14 cellular contexts compared by ENCODE assay signal in the genomic region with DNA sequence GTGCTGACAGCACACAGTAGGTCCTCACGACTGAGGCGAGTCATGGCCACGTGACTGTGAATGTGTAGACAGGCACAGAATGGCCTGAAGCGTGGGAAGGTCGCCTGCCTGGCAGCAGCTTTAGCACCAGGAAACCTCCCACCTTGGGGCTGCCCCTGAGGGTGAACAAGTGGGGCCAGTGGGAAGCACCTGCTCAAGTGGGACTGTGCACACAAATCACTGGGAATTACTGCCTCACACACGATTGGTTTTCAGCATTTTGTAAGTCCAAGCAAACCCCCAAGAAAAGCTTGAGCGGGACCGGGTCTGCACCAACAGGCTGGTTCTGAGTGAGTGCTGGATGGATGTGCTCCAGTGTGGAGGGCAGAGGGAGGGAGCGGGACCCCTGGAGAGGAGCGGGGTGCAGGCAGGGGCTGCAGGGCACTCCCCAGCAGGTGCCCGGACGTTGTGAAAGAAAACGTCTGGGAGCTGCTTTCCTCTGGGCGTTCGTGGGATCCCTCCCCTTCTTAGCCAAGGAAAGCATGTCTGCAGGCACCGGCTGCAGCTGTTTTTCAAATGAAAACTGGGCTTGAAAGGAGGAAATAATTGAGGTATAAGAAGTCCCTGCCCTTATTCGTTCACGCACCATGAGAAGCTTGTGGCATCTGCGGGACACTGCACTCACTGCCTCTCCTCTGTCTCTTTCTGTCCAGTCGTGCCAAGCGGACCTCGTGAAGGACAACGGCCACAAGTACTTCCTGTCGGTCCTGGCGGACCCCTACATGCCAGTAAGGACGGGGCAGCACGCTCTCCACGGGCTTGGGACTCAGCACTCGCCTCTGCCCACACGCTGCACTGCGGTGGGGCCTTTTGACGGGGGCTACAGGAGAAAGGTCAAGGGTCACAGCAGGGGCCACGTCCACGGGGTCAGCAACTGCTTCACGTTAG.
A peak's percentile ranks its signal among the peaks of the same experiment; 100 is the strongest.
DNase-seq lines count a peak whose midpoint lies in the region; ATAC-seq, FAIRE-seq and TF ChIP-seq lines count a peak whose summit lies in the region.
"Had no signal": no experiment of that assay in that cellular context is flagged by ENCODE, and none has a peak within 500 bp of the region (broad histone marks: within the 10 kb centered on the region; RNA-seq: fewer than 3 reads in every experiment).

No MANE protein-coding gene starts in this region.

- TF ChIP-seq CTCF in left ventricle myocardium inferior (IDR thresholded peaks at IDR 0.05; ENCODE audit: borderline replicate concordance) (no peak), right atrium auricular region (IDR thresholded peaks at IDR 0.05) (no peak), left lung (IDR thresholded peaks at IDR 0.05) (no peak)
- TF ChIP-seq CTCF in activated CD8-positive, alpha-beta T cell treated with anti-CD3 and anti-CD28 coated beads for 36 hours (IDR thresholded peaks at IDR 0.05), result no peak

- POLR2A ChIA-PET in activated CD8-positive, alpha-beta T cell treated with anti-CD3 and anti-CD28 coated beads for 36 hours (lab: Charles Lee), result interaction anchor here (0.8 to 1.6 kb wide), 3 partner anchors 9 to 23 kb away, joined by 3 to 7 read pairs (median 6); no protein-coding TSS in a partner anchor

- no peak overlapping the region for H3K4me3 ChIP-seq in left ventricle myocardium inferior
- no peak overlapping the region for H3K4me3 ChIP-seq in right atrium auricular region
- no peak overlapping the region for H3K4me3 ChIP-seq in left lung
- no peak overlapping the region for H3K4me3 ChIP-seq in effector memory CD4-positive, alpha-beta T cell (ENCODE audit: insufficient read depth, low read depth, low read length, poor library complexity, severe bottlenecking)
- H3K4me3 ChIP-seq in small intestine (ENCODE audit: low read depth in 1 of 2, low read length in 2 of 2), result no peak overlapping the region
- H3K4me3 ChIP-seq: SJSA1 had no signal

- no peak for FAIRE-seq in small intestine (lab: Jason Lieb, UNC)
- FAIRE-seq: H54 had no signal

- ATAC-seq in activated CD8-positive, alpha-beta T cell treated with anti-CD3 and anti-CD28 coated beads for 36 hours, result no peak
- no peak for ATAC-seq in left lung
- ATAC-seq in stimulated activated naive B cell treated with anti-CD40 and anti-IgM and Interleukin-4, amounts not matched to agents 10 μg/mL and 1 μg/mL and 100 μg/mL, for 72 hours (replicated peaks), result no peak
- no peak for ATAC-seq in GM18519 (IDR thresholded peaks at IDR 0.05; ENCODE audit: low FRiP score, unreplicated experiment)

- 81 to 91% (median 91%) methylated on average over 35 of the region's 35 CpGs for WGBS in small intestine, 3 donors

- H3K4me1 Mint-ChIP-seq in activated CD8-positive, alpha-beta T cell treated with anti-CD3 and anti-CD28 coated beads for 36 hours (ENCODE audit: low read depth), result peaks cover 41% of the 10 kb centered on the region
- H3K4me1 Mint-ChIP-seq in stimulated activated naive B cell treated with anti-CD40 and anti-IgM and Interleukin-4, amounts not matched to agents 10 μg/mL and 1 μg/mL and 100 μg/mL, for 72 hours, result peaks cover 27 to 29% of the 10 kb centered on the region in 2 donors

- H3K4me1 ChIP-seq in left ventricle myocardium inferior (peaks cover 13% of the 10 kb centered on the region), right atrium auricular region (no peaks in the 10 kb centered on the region), left lung (peaks cover 0 to 4% of the 10 kb centered on the region in 2 donors), small intestine (ENCODE audit: control insufficient read depth in 2 of 2, insufficient read depth in 1 of 2, low read depth in 1 of 2, low read length in 1 of 2) (no peaks in the 10 kb centered on the region)
- H3K4me1 ChIP-seq in effector memory CD4-positive, alpha-beta T cell (ENCODE audit: control insufficient read depth, insufficient read depth, low read length, poor library complexity, severe bottlenecking), result peaks cover 15% of the 10 kb centered on the region
- H3K4me1 ChIP-seq: SJSA1 had no signal

- H3K4me3 Mint-ChIP-seq in activated CD8-positive, alpha-beta T cell treated with anti-CD3 and anti-CD28 coated beads for 36 hours, result no peak overlapping the region
- peak overlapping the region in 1 of 2 donors; percentile 21 for H3K4me3 Mint-ChIP-seq in stimulated activated naive B cell treated with anti-CD40 and anti-IgM and Interleukin-4, amounts not matched to agents 10 μg/mL and 1 μg/mL and 100 μg/mL, for 72 hours
- H3K4me3 Mint-ChIP-seq: B cell had no signal

- H3K27me3 Mint-ChIP-seq in activated CD8-positive, alpha-beta T cell treated with anti-CD3 and anti-CD28 coated beads for 36 hours, result no peaks in the 10 kb centered on the region
- H3K27me3 Mint-ChIP-seq in stimulated activated naive B cell treated with anti-CD40 and anti-IgM and Interleukin-4, amounts not matched to agents 10 μg/mL and 1 μg/mL and 100 μg/mL, for 72 hours, result no peaks in the 10 kb centered on the region
- H3K27me3 Mint-ChIP-seq: B cell had no signal

- H3K36me3 ChIP-seq in left ventricle myocardium inferior, result peaks cover 53% of the 10 kb centered on the region
- peaks cover 31% of the 10 kb centered on the region for H3K36me3 ChIP-seq in right atrium auricular region
- H3K36me3 ChIP-seq in left lung, result peaks cover 0 to 54% of the 10 kb centered on the region in 2 donors
- peaks cover 21% of the 10 kb centered on the region for H3K36me3 ChIP-seq in effector memory CD4-positive, alpha-beta T cell (ENCODE audit: control insufficient read depth, insufficient read depth, low read length)
- peaks cover 5 to 9% of the 10 kb centered on the region in 2 donors for H3K36me3 ChIP-seq in small intestine (ENCODE audit: control insufficient read depth in 2 of 2, insufficient read depth in 2 of 2, low read length in 2 of 2)

- H3K9me3 ChIP-seq in left ventricle myocardium inferior (replicated peaks), result no peaks in the 10 kb centered on the region
- H3K9me3 ChIP-seq in right atrium auricular region, result no peaks in the 10 kb centered on the region
- no peaks in the 10 kb centered on the region for H3K9me3 ChIP-seq in left lung
- H3K9me3 ChIP-seq in effector memory CD4-positive, alpha-beta T cell (ENCODE audit: control insufficient read depth, low read length), result no peaks in the 10 kb centered on the region
- no peaks in the 10 kb centered on the region for H3K9me3 ChIP-seq in small intestine (ENCODE audit: control insufficient read depth, low read depth)
- H3K9me3 ChIP-seq: SJSA1 had no signal

- H3K36me3 Mint-ChIP-seq in activated CD8-positive, alpha-beta T cell treated with anti-CD3 and anti-CD28 coated beads for 36 hours (ENCODE audit: low read depth), result peaks cover 43% of the 10 kb centered on the region
- H3K36me3 Mint-ChIP-seq in stimulated activated naive B cell treated with anti-CD40 and anti-IgM and Interleukin-4, amounts not matched to agents 10 μg/mL and 1 μg/mL and 100 μg/mL, for 72 hours, result peaks cover 57 to 73% of the 10 kb centered on the region in 2 donors

- H3K27ac ChIP-seq in left ventricle myocardium inferior (replicated peaks) (no peak overlapping the region), right atrium auricular region (no peak overlapping the region), left lung (no peak overlapping the region), small intestine (ENCODE audit: low read depth in 1 of 2, low read length in 1 of 2) (no peak overlapping the region)
- no peak overlapping the region for H3K27ac ChIP-seq in effector memory CD4-positive, alpha-beta T cell (ENCODE audit: insufficient read depth, low read length, poor library complexity, severe bottlenecking)
- H3K27ac ChIP-seq: SJSA1 had no signal

- intact Hi-C loops in left ventricle myocardium inferior (cut with micrococcal nuclease), result no loop called here
- intact Hi-C loops in activated CD8-positive, alpha-beta T cell treated with anti-CD3 and anti-CD28 coated beads for 36 hours (cut with micrococcal nuclease), result no loop called here
- intact Hi-C loops in left lung (cut with DNase I), result no loop called here

- CTCF ChIA-PET in activated CD8-positive, alpha-beta T cell treated with anti-CD3 and anti-CD28 coated beads for 36 hours (lab: Charles Lee), result interaction anchor here (1.5 kb wide), 1 partner anchor 19 kb away, joined by 4 read pairs; no protein-coding TSS in a partner anchor

- no peaks in the 10 kb centered on the region for H3K9me3 Mint-ChIP-seq in activated CD8-positive, alpha-beta T cell treated with anti-CD3 and anti-CD28 coated beads for 36 hours
- H3K9me3 Mint-ChIP-seq in stimulated activated naive B cell treated with anti-CD40 and anti-IgM and Interleukin-4, amounts not matched to agents 10 μg/mL and 1 μg/mL and 100 μg/mL, for 72 hours, result peaks cover 0 to 1% of the 10 kb centered on the region in 2 donors

- DNase-seq in left ventricle myocardium inferior, result peak; percentile 7
- no peak for DNase-seq in right atrium auricular region (ENCODE audit: low spot score)
- peak; percentile 47 for DNase-seq in activated CD8-positive, alpha-beta T cell treated with anti-CD3 and anti-CD28 coated beads for 36 hours
- peak; percentile 27 to 54 for DNase-seq in left lung
- DNase-seq in stimulated activated naive B cell treated with anti-CD40 and anti-IgM and Interleukin-4, amounts not matched to agents 10 μg/mL and 1 μg/mL and 100 μg/mL, for 72 hours, result no peak
- DNase-seq in effector memory CD4-positive, alpha-beta T cell, result no peak
- no peak for DNase-seq in small intestine
- DNase-seq: effector CD4-positive, alpha-beta T cell; mammary epithelial cell; occipital lobe had no signal

- H3K27me3 ChIP-seq in left ventricle myocardium inferior (ENCODE audit: low read depth) (no peaks in the 10 kb centered on the region), right atrium auricular region (no peaks in the 10 kb centered on the region), left lung (no peaks in the 10 kb centered on the region), small intestine (ENCODE audit: control insufficient read depth in 2 of 2, insufficient read depth in 2 of 2, low read length in 2 of 2) (no peaks in the 10 kb centered on the region)
- no peaks in the 10 kb centered on the region for H3K27me3 ChIP-seq in effector memory CD4-positive, alpha-beta T cell (replicated peaks; ENCODE audit: control insufficient read depth, insufficient read depth, low read length, poor library complexity, severe bottlenecking)
- H3K27me3 ChIP-seq: SJSA1 had no signal

- H3K27ac Mint-ChIP-seq in activated CD8-positive, alpha-beta T cell treated with anti-CD3 and anti-CD28 coated beads for 36 hours, result peak overlapping the region; percentile 78
- peak overlapping the region; percentile 89 for H3K27ac Mint-ChIP-seq in stimulated activated naive B cell treated with anti-CD40 and anti-IgM and Interleukin-4, amounts not matched to agents 10 μg/mL and 1 μg/mL and 100 μg/mL, for 72 hours
- H3K27ac Mint-ChIP-seq: B cell had no signal

Comparison
In these comparisons a context has a peak if more than half of its experiments do, and no peak if none do; other contexts are left out.
1. DNase-seq: peak in left ventricle myocardium inferior (single experiment), activated CD8-positive, alpha-beta T cell treated with anti-CD3 and anti-CD28 coated beads for 36 hours (single experiment) and left lung (2 of 2); none in right atrium auricular region (single experiment), stimulated activated naive B cell treated with anti-CD40 and anti-IgM and Interleukin-4, amounts not matched to agents 10 μg/mL and 1 μg/mL and 100 μg/mL, for 72 hours (single experiment), effector memory CD4-positive, alpha-beta T cell (0 of 3) and small intestine (single experiment).